In the genomic region with DNA sequence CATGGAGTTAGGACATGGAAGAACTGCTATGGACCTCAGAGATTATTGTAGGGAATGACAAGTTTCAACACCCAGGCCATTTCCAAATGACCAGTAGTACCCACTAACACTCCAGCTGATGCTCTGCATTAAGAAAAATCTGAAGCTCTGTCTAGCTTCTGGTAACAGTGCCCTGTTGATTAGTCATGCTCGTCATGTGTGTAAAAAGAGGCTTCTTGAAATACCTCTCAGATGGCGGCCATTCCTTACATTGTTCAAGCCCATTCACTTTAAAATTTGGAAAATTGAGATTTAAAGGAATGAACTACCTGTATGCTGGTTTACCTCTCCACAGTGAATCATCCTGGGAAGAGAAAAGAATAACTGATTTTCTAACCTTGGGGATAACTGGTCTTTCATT, we compare ENCODE assay signal across 24 cellular contexts.
"Had no signal": no experiment of that assay in that cellular context is flagged by ENCODE, and none has a peak within 500 bp of the region (broad histone marks: within the 10 kb centered on the region; RNA-seq: fewer than 3 reads in every experiment).

No MANE protein-coding gene starts in this region.

- DNase-seq: colonic mucosa; cortex of kidney; effector CD8-positive, alpha-beta T cell; effector memory CD8-positive, alpha-beta T cell; endodermal cell; esophagus squamous epithelium; foreskin fibroblast; foreskin melanocyte; gastrocnemius medialis; glutamatergic neuron; head of caudate nucleus; heart right ventricle; hippocampal formation; left cardiac atrium; left ventricle myocardium inferior; lower lobe of right lung; mesenchymal stem cell; mucosa of descending colon; naive B cell had no signal

- H3K9me3 ChIP-seq: colonic mucosa, esophagus squamous epithelium, gastrocnemius medialis, heart right ventricle, lower lobe of right lung, mucosa of descending colon had no signal

- H3K4me1 ChIP-seq: colonic mucosa, esophagus squamous epithelium, gastrocnemius medialis, heart right ventricle, left ventricle myocardium inferior, lower lobe of right lung had no signal

- ATAC-seq: effector memory CD8-positive, alpha-beta T cell; esophagus mucosa; gastrocnemius medialis; heart right ventricle; left cardiac atrium; lower lobe of right lung; mucosa of descending colon had no signal

- H3K36me3 ChIP-seq: colonic mucosa, esophagus squamous epithelium, gastrocnemius medialis, heart right ventricle, left ventricle myocardium inferior, lower lobe of right lung had no signal

- FAIRE-seq: endometrium, islet of Langerhans, keratinocyte had no signal

- H3K27ac ChIP-seq: colonic mucosa, epithelial cell of prostate, esophagus squamous epithelium, gastrocnemius medialis, heart right ventricle, left ventricle myocardium inferior, lower lobe of right lung had no signal

- H3K4me3 ChIP-seq: colonic mucosa, esophagus squamous epithelium, gastrocnemius medialis, heart right ventricle, left ventricle myocardium inferior, lower lobe of right lung, mucosa of descending colon had no signal

- H3K27me3 ChIP-seq: colonic mucosa, esophagus squamous epithelium, gastrocnemius medialis, heart right ventricle had no signal
